ENCODE assay signal across 24 cellular contexts in genomic region chr2:165718811-165719210, GRCh38.
"Had no signal": no experiment of that assay in that cellular context is flagged by ENCODE, and none has a peak within 500 bp of the region (broad histone marks: within the 10 kb centered on the region; RNA-seq: fewer than 3 reads in every experiment).

No MANE protein-coding gene starts in this region.

- H3K36me3 Mint-ChIP-seq: activated CD4-positive, alpha-beta memory T cell treated with anti-CD3 and anti-CD28 coated beads for 36 hours; activated naive CD8-positive, alpha-beta T cell treated with anti-CD3 and anti-CD28 coated beads for 36 hours; brain; neural progenitor cell; T-cell; WTC11 had no signal

- H3K27ac ChIP-seq: colonic mucosa, epithelial cell of prostate, foreskin keratinocyte, left lung, neural progenitor cell, psoas muscle, right lobe of liver, thoracic aorta, upper lobe of right lung had no signal

- H3K27me3 Mint-ChIP-seq: brain had no signal

- ATAC-seq: activated CD4-positive, alpha-beta T cell treated with anti-CD3 and anti-CD28 coated beads for 36 hours; foreskin keratinocyte; left lung; psoas muscle; right lobe of liver; stimulated activated naive CD8-positive, alpha-beta T cell treated with anti-CD3 and anti-CD28 coated beads, Interleukin-15, amount 100 ng/mL, for 72 hours; T-cell; upper lobe of right lung; WTC11 had no signal

- H3K4me1 Mint-ChIP-seq: activated CD4-positive, alpha-beta T cell treated with anti-CD3 and anti-CD28 coated beads for 36 hours; activated naive CD8-positive, alpha-beta T cell treated with anti-CD3 and anti-CD28 coated beads for 36 hours; brain; stimulated activated naive CD8-positive, alpha-beta T cell treated with anti-CD3 and anti-CD28 coated beads, Interleukin-15, amount 100 ng/mL, for 72 hours; T-cell had no signal

- H3K4me3 Mint-ChIP-seq: activated CD4-positive, alpha-beta memory T cell treated with anti-CD3 and anti-CD28 coated beads for 36 hours; activated CD4-positive, alpha-beta T cell treated with anti-CD3 and anti-CD28 coated beads for 36 hours; activated naive CD8-positive, alpha-beta T cell treated with anti-CD3 and anti-CD28 coated beads for 36 hours; endodermal cell; neural progenitor cell; stimulated activated naive CD8-positive, alpha-beta T cell treated with anti-CD3 and anti-CD28 coated beads, Interleukin-15, amount 100 ng/mL, for 72 hours; T-cell; WTC11 had no signal

- DNase-seq: activated CD4-positive, alpha-beta memory T cell treated with anti-CD3 and anti-CD28 coated beads for 36 hours; activated CD4-positive, alpha-beta T cell treated with anti-CD3 and anti-CD28 coated beads for 36 hours; activated naive CD4-positive, alpha-beta T cell; activated naive CD8-positive, alpha-beta T cell treated with anti-CD3 and anti-CD28 coated beads for 36 hours; amniotic stem cell; central memory CD4-positive, alpha-beta T cell; colonic mucosa; endodermal cell; foreskin keratinocyte; glutamatergic neuron; left lung; psoas muscle; right lobe of liver; small intestine; stimulated activated CD4-positive, alpha-beta T cell treated with anti-CD3 and anti-CD28 coated beads, Interleukin-15, amount 100 ng/mL, for 24 hours; stimulated activated CD4-positive, alpha-beta T cell treated with anti-CD3 and anti-CD28 coated beads, Interleukin-2, amount 100 ng/mL, for 48 hours; stimulated activated naive CD8-positive, alpha-beta T cell treated with anti-CD3 and anti-CD28 coated beads, Interleukin-15, amount 100 ng/mL, for 72 hours; T-cell; upper lobe of right lung had no signal

- H3K9me3 Mint-ChIP-seq: activated CD4-positive, alpha-beta memory T cell treated with anti-CD3 and anti-CD28 coated beads for 36 hours; activated naive CD8-positive, alpha-beta T cell treated with anti-CD3 and anti-CD28 coated beads for 36 hours; endodermal cell; stimulated activated naive CD8-positive, alpha-beta T cell treated with anti-CD3 and anti-CD28 coated beads, Interleukin-15, amount 100 ng/mL, for 72 hours; T-cell had no signal

- H3K27ac Mint-ChIP-seq: activated CD4-positive, alpha-beta memory T cell treated with anti-CD3 and anti-CD28 coated beads for 36 hours; activated CD4-positive, alpha-beta T cell treated with anti-CD3 and anti-CD28 coated beads for 36 hours; activated naive CD8-positive, alpha-beta T cell treated with anti-CD3 and anti-CD28 coated beads for 36 hours; endodermal cell; neural progenitor cell; stimulated activated naive CD8-positive, alpha-beta T cell treated with anti-CD3 and anti-CD28 coated beads, Interleukin-15, amount 100 ng/mL, for 72 hours; T-cell; WTC11 had no signal
